ENCODE assay signal across 8 cellular contexts in the genomic region with DNA sequence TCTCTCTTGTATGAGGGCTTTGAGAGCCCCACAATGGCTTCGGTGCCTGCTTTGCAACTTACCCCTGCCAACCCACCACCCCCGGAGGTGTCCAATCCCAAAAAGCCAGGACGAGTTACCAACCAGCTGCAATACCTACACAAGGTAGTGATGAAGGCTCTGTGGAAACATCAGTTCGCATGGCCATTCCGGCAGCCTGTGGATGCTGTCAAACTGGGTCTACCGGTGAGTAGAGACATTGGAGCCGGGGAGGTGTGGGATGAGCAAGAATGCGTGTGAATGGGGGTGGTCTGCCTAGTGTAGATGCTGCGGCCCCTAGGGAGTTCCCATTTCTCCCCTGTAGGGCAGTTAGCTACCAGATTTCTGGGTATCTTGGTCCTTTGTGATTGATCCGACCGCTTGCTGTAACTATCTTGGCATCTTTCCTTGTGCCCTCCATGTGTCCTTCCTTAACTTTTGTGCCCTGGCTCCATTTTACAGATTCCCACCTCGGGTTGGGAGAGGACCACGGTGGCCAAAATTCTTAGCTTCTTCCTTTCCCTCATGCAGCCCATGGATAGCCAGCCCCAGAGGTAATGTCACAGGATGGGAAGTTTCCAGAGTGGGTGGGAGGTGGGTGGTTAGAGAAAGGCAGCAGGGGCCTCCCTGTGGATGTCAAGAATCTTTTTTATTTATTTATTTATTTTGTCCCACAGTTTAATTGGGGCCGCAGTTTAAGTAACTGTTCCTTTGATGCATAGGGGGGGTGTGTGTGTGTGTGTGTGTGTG. TPM values are rescaled to one million over a fixed set of nuclear protein-coding genes. Genes with fewer than 3 reads are reported as not detected.
DNase-seq lines count a peak whose midpoint lies in the region; ATAC-seq and TF ChIP-seq lines count a peak whose summit lies in the region.

No MANE protein-coding gene starts in this region.

- H3K36me3 Mint-ChIP-seq in endothelial cell (ENCODE audit: low read depth, unreplicated experiment) = peaks cover 80% of the 10 kb centered on the region

- TF ChIP-seq EP300 in ovary (IDR thresholded peaks at IDR 0.05) = no peak

- H3K4me3 Mint-ChIP-seq in endothelial cell (ENCODE audit: unreplicated experiment) = peak overlapping the region; percentile 100

- H3K9me3 Mint-ChIP-seq in endothelial cell (ENCODE audit: unreplicated experiment) = no peaks in the 10 kb centered on the region

- no peak for DNase-seq in endothelial cell (ENCODE audit: low spot score)
- peak in 1 of 5 donors; percentile 26 for DNase-seq in ovary
- no peak for DNase-seq in NCI-H2227 (lab: John Stamatoyannopoulos, UW; ENCODE audit: unreplicated experiment)
- no peak for DNase-seq in NCI-H82 (lab: John Stamatoyannopoulos, UW)
- no peak for DNase-seq in stimulated activated CD4-positive, alpha-beta T cell treated with anti-CD3 and anti-CD28 coated beads, Interleukin-1b, Interleukin-23, amount 100 ng/mL, for 48 hours

- H3K27me3 Mint-ChIP-seq in endothelial cell (ENCODE audit: unreplicated experiment) = peaks cover 16% of the 10 kb centered on the region

- peak overlapping the region; percentile 87 for H3K9ac ChIP-seq in OCI-LY3 (ENCODE audit: low read length)

- H3K36me3 ChIP-seq in DOHH2 (ENCODE audit: control insufficient read depth, low read length) (peaks cover 95% of the 10 kb centered on the region), OCI-LY3 (replicated peaks; ENCODE audit: low read depth, low read length) (peaks cover 80% of the 10 kb centered on the region), ovary (no peaks in the 10 kb centered on the region)

- H2AFZ ChIP-seq in OCI-LY3 (ENCODE audit: low read depth, low read length) = no peak overlapping the region

- TF ChIP-seq POLR2A in ovary (IDR thresholded peaks at IDR 0.05) = no peak

- peaks cover 58% of the 10 kb centered on the region for H4K20me1 ChIP-seq in DOHH2 (ENCODE audit: control insufficient read depth, insufficient read depth, low read depth, low read length)
- H4K20me1 ChIP-seq in OCI-LY3 (ENCODE audit: insufficient read depth, low read length) = peaks cover 72% of the 10 kb centered on the region

- H3K4me2 ChIP-seq in DOHH2 (ENCODE audit: low read length) (peak overlapping the region; percentile 88), OCI-LY3 (ENCODE audit: low read length) (peak overlapping the region; percentile 64)

- peaks cover 70% of the 10 kb centered on the region for H3F3A ChIP-seq in DOHH2 (ENCODE audit: control insufficient read depth, insufficient read depth)

- peak overlapping the region; percentile 72 for H3K27ac Mint-ChIP-seq in endothelial cell (ENCODE audit: unreplicated experiment)

- H3K79me2 ChIP-seq in DOHH2 (ENCODE audit: control insufficient read depth, low read length) (peaks cover 87% of the 10 kb centered on the region), OCI-LY3 (ENCODE audit: low read length) (peaks cover 85% of the 10 kb centered on the region)

- H3K9me3 ChIP-seq in DOHH2 (ENCODE audit: control insufficient read depth, insufficient read depth, low read length) (no peaks in the 10 kb centered on the region), OCI-LY3 (ENCODE audit: insufficient read depth, low read length) (no peaks in the 10 kb centered on the region; the same call in 1 of the 2 replicates), ovary (no peaks in the 10 kb centered on the region)

- no peaks in the 10 kb centered on the region for H3K9me2 ChIP-seq in DOHH2 (replicated peaks; ENCODE audit: control insufficient read depth, low read length)

- 2 to 5% (median 3%) methylated on average over 14 of the region's 14 CpGs for WGBS in ovary, 3 donors

- ATAC-seq in GM21723 (IDR thresholded peaks at IDR 0.05; ENCODE audit: unreplicated experiment) = no peak

- intact Hi-C loops in ovary (cut with DNase I) = loop anchor here in 1 of 4 donors (10.0 kb wide), 1 partner anchor 780 kb away; the partner anchor contains the start of genes GPSM3 and PBX2

- H3K27me3 ChIP-seq in DOHH2 (ENCODE audit: control insufficient read depth, low read length) (no peaks in the 10 kb centered on the region), OCI-LY3 (ENCODE audit: low read depth, low read length) (no peaks in the 10 kb centered on the region), ovary (no peaks in the 10 kb centered on the region)

- H3K4me1 Mint-ChIP-seq in endothelial cell (ENCODE audit: unreplicated experiment) = peaks cover 54% of the 10 kb centered on the region

- H3K4me3 ChIP-seq in DOHH2 (ENCODE audit: low read length) (peak overlapping the region; percentile 90), OCI-LY3 (ENCODE audit: low read length) (peak overlapping the region; percentile 91), ovary (peak overlapping the region; percentile 88)

- H3K27ac ChIP-seq in DOHH2 (ENCODE audit: low read depth, low read length) (peak overlapping the region; percentile 96; the same call in 1 of the 2 replicates), OCI-LY3 (ENCODE audit: low read length) (no peak overlapping the region), ovary (peak overlapping the region in 1 of 2 donors; percentile 11)

- no peak for TF ChIP-seq CTCF in DOHH2 (IDR thresholded peaks at IDR 0.05; ENCODE audit: low read depth, low read length, poor library complexity, severe bottlenecking)
- TF ChIP-seq CTCF in OCI-LY3 (IDR thresholded peaks at IDR 0.05; ENCODE audit: low read depth, low read length) = no peak
- TF ChIP-seq CTCF in endothelial cell (IDR thresholded peaks at IDR 0.05; ENCODE audit: unreplicated experiment) = no peak
- TF ChIP-seq CTCF in ovary (IDR thresholded peaks at IDR 0.05) = no peak

- H3K4me1 ChIP-seq in DOHH2 (ENCODE audit: control insufficient read depth, low read length) = peaks cover 39% of the 10 kb centered on the region
- peaks cover 3% of the 10 kb centered on the region; the same call in 1 of the 2 replicates for H3K4me1 ChIP-seq in OCI-LY3 (ENCODE audit: low read length)
- H3K4me1 ChIP-seq in ovary (ENCODE audit: insufficient read depth) = peaks cover 3% of the 10 kb centered on the region

RNA-seq across cellular contexts. Expression of gene BRD2, which starts 6.3 kb away (rescaled TPM):
- total RNA-seq in endothelial cell (ENCODE audit: unreplicated experiment) (186 TPM), ovary (100 to 1,000 TPM; 106 to 196 (median 163) TPM)
- polyA plus RNA-seq in ovary = 100 to 1,000 TPM; 128 to 301 TPM

RNA-seq across cellular contexts. Expression of gene HLA-DMA, which starts 21.8 kb away (rescaled TPM):
- total RNA-seq in endothelial cell (ENCODE audit: unreplicated experiment) (13.0 TPM), ovary (10 to 100 TPM in 6 of 7 donors, 1 to 10 TPM in 1; 5.7 to 50.4 (median 18.5) TPM)
- 100 to 1,000 TPM in 1 of 2 donors, 10 to 100 TPM in 1; 19.2 to 162 TPM for polyA plus RNA-seq in ovary

RNA-seq across cellular contexts. Expression of gene HLA-DMB, which starts 33.9 kb away (rescaled TPM):
- total RNA-seq in endothelial cell (ENCODE audit: unreplicated experiment) (1.3 TPM), ovary (10 to 100 TPM in 6 of 7 donors, 1 to 10 TPM in 1; 4.3 to 39.1 (median 12.0) TPM)
- polyA plus RNA-seq in ovary = 10 to 100 TPM; 11.0 to 70.0 TPM

RNA-seq across cellular contexts. Expression of gene HLA-DOA, which starts 34.7 kb away (rescaled TPM):
- total RNA-seq in endothelial cell (ENCODE audit: unreplicated experiment) (7.3 TPM), ovary (10 to 100 TPM in 1 of 7 donors, 1 to 10 TPM in 6; 1.1 to 17.3 (median 6.4) TPM)
- polyA plus RNA-seq in ovary = 10 to 100 TPM in 1 of 2 donors, 1 to 10 TPM in 1; 2.5 to 25.3 TPM
